In the genomic region with DNA sequence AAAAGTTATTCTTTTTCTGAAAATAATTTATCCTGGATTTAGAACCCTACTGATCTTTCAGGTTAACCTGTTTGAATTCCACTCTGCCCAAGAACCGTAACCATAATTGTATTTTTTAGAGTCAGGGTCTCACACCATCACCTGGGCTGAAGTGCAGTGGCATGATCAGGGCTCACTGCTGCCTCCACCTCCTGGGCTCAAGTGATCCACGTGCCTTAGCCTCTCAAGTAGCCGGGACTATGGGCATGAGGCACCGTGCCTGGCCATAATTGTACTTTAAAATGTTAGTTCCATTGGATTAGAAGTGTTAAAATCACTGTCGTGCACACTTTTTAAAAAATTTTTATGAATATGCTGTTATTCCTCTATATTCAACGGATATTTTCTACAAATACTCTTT, we compare ENCODE assay signal across 8 cellular contexts. TPM values are rescaled to one million over a fixed set of nuclear protein-coding genes. Genes with fewer than 3 reads are reported as not detected.
DNase-seq lines count a peak whose midpoint lies in the region; ATAC-seq and TF ChIP-seq lines count a peak whose summit lies in the region.

No MANE protein-coding gene starts in this region.

- no peak for ATAC-seq in GM21390 (IDR thresholded peaks at IDR 0.05; ENCODE audit: unreplicated experiment)

- H3K36me3 ChIP-seq in DOHH2 (ENCODE audit: control insufficient read depth, low read length) (no peaks in the 10 kb centered on the region; the same call in 1 of the 2 replicates), endocrine pancreas (ENCODE audit: control insufficient read depth, insufficient read depth, low read length) (no peaks in the 10 kb centered on the region), osteoblast (ENCODE audit: insufficient read depth, low read length) (no peaks in the 10 kb centered on the region)

- peak overlapping the region; percentile 81 for H3K4me3 ChIP-seq in DOHH2 (ENCODE audit: low read length)
- H3K4me3 ChIP-seq in endocrine pancreas (ENCODE audit: control insufficient read depth, insufficient read depth, low read length), result peak overlapping the region; percentile 65
- H3K4me3 ChIP-seq in osteoblast (ENCODE audit: insufficient read depth, low read length), result peak overlapping the region; percentile 94

- no peak overlapping the region for H3K27ac ChIP-seq in DOHH2 (ENCODE audit: low read depth, low read length)
- no peak overlapping the region for H3K27ac ChIP-seq in osteoblast (ENCODE audit: low read depth, low read length)

- no peaks in the 10 kb centered on the region for H3K9me2 ChIP-seq in DOHH2 (replicated peaks; ENCODE audit: control insufficient read depth, low read length)

- H3K4me2 ChIP-seq in DOHH2 (ENCODE audit: low read length), result peak overlapping the region; percentile 95
- peak overlapping the region; percentile 83 for H3K4me2 ChIP-seq in osteoblast (ENCODE audit: insufficient read depth, low read length)

- H3K9me3 ChIP-seq in DOHH2 (ENCODE audit: control insufficient read depth, insufficient read depth, low read length), result no peaks in the 10 kb centered on the region
- H3K9me3 ChIP-seq in endocrine pancreas (ENCODE audit: control insufficient read depth, low read length), result no peaks in the 10 kb centered on the region
- H3K9me3 ChIP-seq in osteoblast (ENCODE audit: low read depth, low read length), result no peaks in the 10 kb centered on the region

- H3K27me3 ChIP-seq in DOHH2 (ENCODE audit: control insufficient read depth, low read length) (no peaks in the 10 kb centered on the region), endocrine pancreas (ENCODE audit: control insufficient read depth, insufficient read depth, low read length) (no peaks in the 10 kb centered on the region), osteoblast (ENCODE audit: insufficient read depth, low read length) (no peaks in the 10 kb centered on the region)

- no peak overlapping the region for H3K9ac ChIP-seq in endocrine pancreas (ENCODE audit: control insufficient read depth, insufficient read depth, low read length)

- no peak overlapping the region for H2AFZ ChIP-seq in osteoblast (ENCODE audit: low read length)

- H3K4me1 ChIP-seq in DOHH2 (ENCODE audit: control insufficient read depth, low read length) (peaks cover 15% of the 10 kb centered on the region), endocrine pancreas (ENCODE audit: control insufficient read depth, insufficient read depth, low read length) (peaks cover 9% of the 10 kb centered on the region), osteoblast (ENCODE audit: insufficient read depth, low read length) (peaks cover 7% of the 10 kb centered on the region)

- H4K20me1 ChIP-seq in DOHH2 (ENCODE audit: control insufficient read depth, insufficient read depth, low read depth, low read length) (no peaks in the 10 kb centered on the region), osteoblast (ENCODE audit: insufficient read depth, low read length) (peaks cover 3% of the 10 kb centered on the region)

- TF ChIP-seq CTCF in DOHH2 (IDR thresholded peaks at IDR 0.05; ENCODE audit: low read depth, low read length, poor library complexity, severe bottlenecking) (no peak), osteoblast (IDR thresholded peaks at IDR 0.05; ENCODE audit: extremely low read depth, low read depth, low read length) (no peak)

- DNase-seq in NCI-H510A (lab: John Stamatoyannopoulos, UW) (peak; percentile 16), osteoblast (ENCODE audit: insufficient read length, low spot score, missing footprints) (no peak), AG08396 (ENCODE audit: low spot score) (no peak), HPDE6-E6E7 (ENCODE audit: extremely low spot score) (no peak), NCI-H446 treated with DMSO at 0.1 percent for 48 hours (lab: John Stamatoyannopoulos, UW) (no peak)

- H3F3A ChIP-seq in DOHH2 (ENCODE audit: control insufficient read depth, insufficient read depth), result no peaks in the 10 kb centered on the region

- H3K79me2 ChIP-seq in DOHH2 (ENCODE audit: control insufficient read depth, low read length), result peaks cover 29% of the 10 kb centered on the region
- peaks cover 30% of the 10 kb centered on the region for H3K79me2 ChIP-seq in osteoblast (ENCODE audit: insufficient read depth, low read length)

RNA-seq across cellular contexts. Expression of a gene that starts 1.0 kb away (rescaled TPM):
- total RNA-seq in osteoblast, result 17.4 and 21.8 TPM in 2 replicates
